In the genomic region with DNA sequence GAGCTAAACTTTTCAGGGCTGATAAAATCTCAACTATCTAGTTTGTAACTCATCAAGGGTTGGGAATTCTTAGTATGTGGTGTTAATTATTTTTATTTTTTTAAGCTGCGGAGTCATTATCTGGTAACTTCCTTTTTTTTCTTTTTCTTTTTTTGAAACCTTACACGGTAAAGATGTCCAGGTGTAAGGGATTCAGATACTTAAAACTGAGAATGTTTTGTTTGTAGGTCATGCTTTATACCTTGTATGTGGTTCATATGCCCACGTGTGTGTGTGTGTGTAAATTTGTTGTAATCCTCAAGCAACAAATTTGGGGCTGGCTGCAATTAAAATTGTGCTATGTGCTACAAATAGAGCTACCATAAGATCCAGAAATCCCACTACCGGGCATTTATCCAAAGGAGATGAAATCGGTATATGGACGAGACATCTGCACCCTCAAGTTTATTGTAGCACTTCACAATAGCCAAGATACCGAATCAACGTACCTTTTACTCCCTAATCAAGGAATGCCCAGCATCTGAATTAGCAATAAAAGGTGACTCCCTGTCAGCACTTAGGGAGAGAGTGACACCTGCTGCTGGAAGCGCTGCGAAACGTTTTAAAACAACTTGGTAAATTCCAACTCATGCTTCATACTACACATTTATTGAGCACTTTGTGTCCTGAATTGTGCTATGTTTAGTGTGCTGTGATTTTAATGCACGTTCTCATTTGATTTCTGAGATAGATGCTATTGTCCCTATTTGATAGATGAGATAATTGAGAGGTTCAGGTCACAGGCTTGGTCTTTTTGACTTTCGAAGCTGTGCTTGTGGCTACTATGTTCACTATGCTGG, we compare ENCODE assay signal across 9 cellular contexts. TPM values are rescaled to one million over a fixed set of nuclear protein-coding genes. Genes with fewer than 3 reads are reported as not detected.
DNase-seq lines count a peak whose midpoint lies in the region; ATAC-seq, FAIRE-seq and TF ChIP-seq lines count a peak whose summit lies in the region.
"Had no signal": no experiment of that assay in that cellular context is flagged by ENCODE, and none has a peak within 500 bp of the region (broad histone marks: within the 10 kb centered on the region; RNA-seq: fewer than 3 reads in every experiment).

No MANE protein-coding gene starts in this region.

- H4K20me1 ChIP-seq in MM.1S (ENCODE audit: insufficient read depth, low read length) = no peaks in the 10 kb centered on the region

- H3K9me3 Mint-ChIP-seq in osteocyte (ENCODE audit: unreplicated experiment) = no peaks in the 10 kb centered on the region
- no peaks in the 10 kb centered on the region for H3K9me3 Mint-ChIP-seq in activated T-helper 17 cell treated with anti-CD3 and anti-CD28 coated beads, Interleukin-2, amount 50 U/mL, for 72 hours

- no peaks in the 10 kb centered on the region for H3K4me1 Mint-ChIP-seq in osteocyte (ENCODE audit: unreplicated experiment)
- H3K4me1 Mint-ChIP-seq in activated T-helper 17 cell treated with anti-CD3 and anti-CD28 coated beads, Interleukin-2, amount 50 U/mL, for 72 hours = no peaks in the 10 kb centered on the region

- DNase-seq in NCI-H345 (lab: John Stamatoyannopoulos, UW) (peak; percentile 27), NCI-H345 treated with DMSO at 0.1 percent for 48 hours (lab: John Stamatoyannopoulos, UW; ENCODE audit: unreplicated experiment) (no peak), MM.1S (peak; percentile 9), bronchial epithelial cell (ENCODE audit: low read depth) (peak; percentile 44), osteocyte (ENCODE audit: extremely low spot score, unreplicated experiment) (no peak), AG20443 (ENCODE audit: low spot score) (no peak)

- no peak for FAIRE-seq in bronchial epithelial cell (lab: Jason Lieb, UNC)

- H3K27me3 ChIP-seq in MM.1S (replicated peaks; ENCODE audit: insufficient read depth, low read length) (no peaks in the 10 kb centered on the region), bronchial epithelial cell (ENCODE audit: control insufficient read depth, insufficient read depth, low read length) (no peaks in the 10 kb centered on the region)
- H3K27me3 ChIP-seq: tibial nerve had no signal

- no peak overlapping the region for H3K27ac Mint-ChIP-seq in osteocyte (ENCODE audit: unreplicated experiment)
- no peak overlapping the region for H3K27ac Mint-ChIP-seq in activated T-helper 17 cell treated with anti-CD3 and anti-CD28 coated beads, Interleukin-2, amount 50 U/mL, for 72 hours

- H3K9me2 ChIP-seq in MM.1S (replicated peaks; ENCODE audit: insufficient read depth, low read length) = no peaks in the 10 kb centered on the region

- H2AFZ ChIP-seq in MM.1S (ENCODE audit: low read length) = no peak overlapping the region

- TF ChIP-seq CTCF in MM.1S (IDR thresholded peaks at IDR 0.05; ENCODE audit: low read length) = peak; percentile 17; the same call in 1 of the 2 replicates
- TF ChIP-seq CTCF in bronchial epithelial cell (IDR thresholded peaks at IDR 0.05; ENCODE audit: insufficient read depth, low read length, severe bottlenecking) = peak; percentile 32
- peak; percentile 54 for TF ChIP-seq CTCF in osteocyte (IDR thresholded peaks at IDR 0.05)

- H3K4me3 ChIP-seq in MM.1S (ENCODE audit: low read length) = no peak overlapping the region
- no peak overlapping the region for H3K4me3 ChIP-seq in bronchial epithelial cell (ENCODE audit: low read depth, low read length)
- H3K4me3 ChIP-seq: tibial nerve had no signal

- peaks cover 2% of the 10 kb centered on the region; the same call in 1 of the 2 replicates for H3F3A ChIP-seq in MM.1S (ENCODE audit: insufficient read depth, low read length)

- ATAC-seq in activated T-helper 17 cell treated with anti-CD3 and anti-CD28 coated beads, Interleukin-2, amount 50 U/mL, for 72 hours (replicated peaks) = no peak
- ATAC-seq in HG03025 (IDR thresholded peaks at IDR 0.05; ENCODE audit: low FRiP score, unreplicated experiment) = no peak

- H3K36me3 Mint-ChIP-seq in osteocyte (ENCODE audit: unreplicated experiment) = peaks cover 23% of the 10 kb centered on the region
- H3K36me3 Mint-ChIP-seq in activated T-helper 17 cell treated with anti-CD3 and anti-CD28 coated beads, Interleukin-2, amount 50 U/mL, for 72 hours (ENCODE audit: low read depth) = peaks cover 50% of the 10 kb centered on the region

- no peaks in the 10 kb centered on the region for H3K79me2 ChIP-seq in MM.1S (ENCODE audit: low read length)

- no peak overlapping the region for H3K4me3 Mint-ChIP-seq in osteocyte (ENCODE audit: unreplicated experiment)
- H3K4me3 Mint-ChIP-seq in activated T-helper 17 cell treated with anti-CD3 and anti-CD28 coated beads, Interleukin-2, amount 50 U/mL, for 72 hours = no peak overlapping the region

- H3K36me3 ChIP-seq in MM.1S (replicated peaks; ENCODE audit: insufficient read depth, low read length) (peaks cover 6% of the 10 kb centered on the region; the same call in 1 of the 2 replicates), bronchial epithelial cell (ENCODE audit: control insufficient read depth, insufficient read depth, low read length) (peaks cover 5% of the 10 kb centered on the region)

- H3K4me2 ChIP-seq in MM.1S (ENCODE audit: low read depth, low read length) = no peak overlapping the region

- no peak overlapping the region for H3K27ac ChIP-seq in MM.1S (ENCODE audit: low read length)
- H3K27ac ChIP-seq: tibial nerve had no signal

- no peaks in the 10 kb centered on the region for H3K4me1 ChIP-seq in MM.1S (ENCODE audit: low read length)
- H3K4me1 ChIP-seq: tibial nerve had no signal

- no peaks in the 10 kb centered on the region for H3K9me3 ChIP-seq in MM.1S (replicated peaks; ENCODE audit: insufficient read depth, low read length)
- H3K9me3 ChIP-seq: tibial nerve had no signal

- no peaks in the 10 kb centered on the region for H3K27me3 Mint-ChIP-seq in osteocyte (ENCODE audit: unreplicated experiment)
- no peaks in the 10 kb centered on the region for H3K27me3 Mint-ChIP-seq in activated T-helper 17 cell treated with anti-CD3 and anti-CD28 coated beads, Interleukin-2, amount 50 U/mL, for 72 hours

- no peak overlapping the region for H3K9ac ChIP-seq in MM.1S (ENCODE audit: low read length)

RNA-seq across cellular contexts. Expression of a gene that starts 16.1 kb away (rescaled TPM):
- total RNA-seq in bronchial epithelial cell = 187 and 206 TPM in 2 replicates
- 34.9 and 36.9 TPM in 2 replicates for total RNA-seq in osteocyte
- total RNA-seq in activated T-helper 17 cell treated with anti-CD3 and anti-CD28 coated beads, Interleukin-2, amount 50 U/mL, for 72 hours = 10 to 100 TPM; 57.9 to 71.4 TPM

RNA-seq across cellular contexts. Expression of a gene that starts 35.2 kb away (rescaled TPM):
- 24.0 and 48.3 TPM in 2 replicates for total RNA-seq in bronchial epithelial cell
- total RNA-seq in osteocyte = 190 and 195 TPM in 2 replicates
- total RNA-seq in activated T-helper 17 cell treated with anti-CD3 and anti-CD28 coated beads, Interleukin-2, amount 50 U/mL, for 72 hours = not detected

Comparison
In these comparisons a context has a peak if more than half of its experiments do, and no peak if none do; other contexts are left out.
1. DNase-seq: peak in NCI-H345 (single experiment), MM.1S (single experiment) and bronchial epithelial cell (single experiment); none in NCI-H345 treated with DMSO at 0.1 percent for 48 hours (single experiment), osteocyte (single experiment) and AG20443 (single experiment).
2. RNA of a gene that starts 35.2 kb away (total RNA-seq): 190 to 195 TPM in osteocyte and 24.0 to 48.3 TPM in bronchial epithelial cell; not detected in activated T-helper 17 cell treated with anti-CD3 and anti-CD28 coated beads, Interleukin-2, amount 50 U/mL, for 72 hours; every median in the first group is over 10 times any median in the second.
3. Peak in every context shown above with its lines, with median percentiles within 50 percentile points of each other: CTCF ChIP-seq.